Comparison of ENCODE assay signal across 8 cellular contexts in the genomic region with DNA sequence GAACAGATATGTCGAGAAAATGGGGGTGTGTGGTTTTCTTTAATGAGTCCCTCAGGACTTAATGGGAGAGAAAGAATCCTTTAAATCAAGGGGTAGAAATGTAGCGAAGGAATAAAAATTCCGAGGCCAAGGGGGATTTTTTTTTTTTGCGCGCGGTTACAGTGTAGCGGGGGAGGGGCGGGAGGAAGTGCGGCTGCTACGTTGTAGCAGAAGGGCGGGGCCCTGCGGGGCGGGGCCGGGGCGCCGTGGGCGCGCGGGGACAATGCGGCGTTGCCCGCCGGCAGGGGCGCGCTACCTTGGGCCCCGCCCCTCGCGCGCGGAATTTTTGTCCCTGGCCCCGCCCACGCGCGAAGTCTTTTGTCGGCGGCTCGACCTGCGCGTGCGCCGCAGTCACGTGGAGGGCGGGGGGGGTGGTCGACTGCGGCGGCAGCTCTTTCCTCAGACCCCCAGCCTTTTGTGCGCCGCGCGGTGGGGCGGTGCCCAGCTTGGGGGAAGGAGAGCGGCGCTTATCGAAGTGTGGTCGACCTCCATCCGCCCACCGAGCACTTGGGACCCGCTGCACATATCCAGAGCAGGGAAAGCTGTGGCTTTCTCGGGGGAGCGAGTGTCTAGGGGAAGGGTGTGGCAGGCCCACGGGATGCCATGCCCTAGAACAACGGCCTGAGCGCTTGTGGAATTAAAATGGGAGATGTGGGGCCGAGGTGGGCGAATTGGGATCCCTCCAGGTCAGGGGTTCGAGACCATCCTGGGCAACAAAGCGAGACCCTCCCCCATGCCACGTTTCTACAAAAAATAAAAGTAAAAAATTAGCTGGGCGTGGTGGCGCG. TPM values are rescaled to one million over a fixed set of nuclear protein-coding genes. Genes with fewer than 3 reads are reported as not detected.
DNase-seq lines count a peak whose midpoint lies in the region; ATAC-seq and TF ChIP-seq lines count a peak whose summit lies in the region.

No MANE protein-coding gene starts in this region.

- peak overlapping the region; percentile 90 for H3K27ac Mint-ChIP-seq in memory B cell

- DNase-seq in HT-29 (ENCODE audit: low spot score) (peak; percentile 89), memory B cell (ENCODE audit: low spot score in 2 of 2) (peak; percentile 90 to 96)
- DNase-seq in NK-92 treated with Interleukin-12 subunit alpha and Interleukin-12 subunit beta, amount 100 ng/mL, for 24 hours (lab: John Stamatoyannopoulos, UW): peak; percentile 89
- peak; percentile 98 for DNase-seq in activated CD8-positive, alpha-beta memory T cell treated with anti-CD3 and anti-CD28 coated beads for 24 hours
- peak; percentile 94 for DNase-seq in effector CD8-positive, alpha-beta T cell (lab: John Stamatoyannopoulos, UW)
- DNase-seq in stimulated activated CD4-positive, alpha-beta T cell treated with anti-CD3 and anti-CD28 coated beads, TNF-alpha, amount 100 ng/mL, for 48 hours (ENCODE audit: low read depth in 3 of 3): peak; percentile 90 to 96 (median 90)

- H3K27me3 Mint-ChIP-seq in memory B cell: no peaks in the 10 kb centered on the region

- peaks cover 35% of the 10 kb centered on the region for H3K4me1 Mint-ChIP-seq in memory B cell

- peak overlapping the region; percentile 96 for H3K4me3 Mint-ChIP-seq in memory B cell

- H3K9me3 Mint-ChIP-seq in memory B cell: no peaks in the 10 kb centered on the region

- TF ChIP-seq CTCF in GM12875 (IDR thresholded peaks at IDR 0.05; ENCODE audit: borderline replicate concordance, insufficient read depth, low read depth, low read length): peak; percentile 42; the same call in 1 of the 2 replicates

- peak overlapping the region; percentile 71 for H3K4me3 ChIP-seq in GM12875 (ENCODE audit: low read depth, low read length)

- peaks cover 17% of the 10 kb centered on the region for H3K36me3 Mint-ChIP-seq in memory B cell

- ATAC-seq in memory B cell (ENCODE audit: low read depth): peak; percentile 43
- ATAC-seq in GM21723 (IDR thresholded peaks at IDR 0.05; ENCODE audit: unreplicated experiment): no peak

RNA-seq across cellular contexts. Expression of gene TUBB, which starts 1.3 kb away (rescaled TPM):
- total RNA-seq in HT-29 (2014; rRNA removed; shearing (Covaris generic)): 935 and 959 TPM in 2 replicates

RNA-seq across cellular contexts. Expression of gene MDC1, which starts 4.3 kb away (rescaled TPM):
- total RNA-seq in HT-29 (2014; rRNA removed; shearing (Covaris generic)): 24.8 and 24.9 TPM in 2 replicates

RNA-seq across cellular contexts. Expression of gene FLOT1, which starts 21.1 kb away (rescaled TPM):
- 142 and 152 TPM in 2 replicates for total RNA-seq in HT-29 (2014; rRNA removed; shearing (Covaris generic))

RNA-seq across cellular contexts. Expression of gene IER3, which starts 22.9 kb away (rescaled TPM):
- total RNA-seq in HT-29 (2014; rRNA removed; shearing (Covaris generic)): 200 and 206 TPM in 2 replicates

RNA-seq across cellular contexts. Expression of gene NRM, which starts 30.6 kb away (rescaled TPM):
- total RNA-seq in HT-29 (2014; rRNA removed; shearing (Covaris generic)): 16.2 and 18.3 TPM in 2 replicates
